ENCODE assay signal across 8 cellular contexts in the genomic region with DNA sequence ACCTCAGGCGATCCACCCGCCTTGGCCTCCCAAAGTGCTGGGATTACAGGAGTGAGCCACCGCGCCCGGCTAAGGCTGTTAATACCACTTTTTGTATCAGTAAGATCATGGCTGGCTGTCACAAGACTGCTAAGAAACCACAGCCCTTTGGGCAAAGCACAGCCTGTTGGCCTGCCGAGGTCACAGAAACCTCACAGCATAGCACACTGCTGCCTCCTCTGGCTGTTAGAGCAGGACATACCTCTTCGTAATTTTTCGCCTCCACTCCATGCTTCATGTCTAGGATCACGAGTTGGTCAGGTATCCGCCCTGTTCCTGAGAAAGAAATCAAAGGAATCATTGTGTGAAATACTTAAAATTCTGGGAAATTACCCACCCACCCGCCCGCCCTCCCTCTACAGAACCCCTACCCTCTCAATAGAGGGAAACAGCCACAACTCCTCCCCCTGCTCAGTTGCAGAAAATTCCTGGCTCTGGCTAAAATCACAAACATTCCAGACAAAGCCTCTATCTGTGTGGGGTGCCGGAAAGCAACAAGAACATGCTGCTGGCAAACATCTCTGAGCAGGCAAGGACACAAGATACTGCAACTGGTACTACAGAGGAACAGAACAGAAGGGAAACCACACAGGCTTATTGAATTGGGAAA. TPM values are rescaled to one million over a fixed set of nuclear protein-coding genes. Genes with fewer than 3 reads are reported as not detected.
A peak's percentile ranks its signal among the peaks of the same experiment; 100 is the strongest.
DNase-seq lines count a peak whose midpoint lies in the region; ATAC-seq and TF ChIP-seq lines count a peak whose summit lies in the region.

No MANE protein-coding gene starts in this region.

- H3K9me3 Mint-ChIP-seq in GM23338, result no peaks in the 10 kb centered on the region
- no peaks in the 10 kb centered on the region for H3K9me3 Mint-ChIP-seq in activated T-helper 17 cell treated with anti-CD3 and anti-CD28 coated beads, Interleukin-2, amount 50 U/mL, for 72 hours

- H3K27me3 ChIP-seq in GM23338 (ENCODE audit: insufficient read depth) (no peaks in the 10 kb centered on the region), HAP-1 (ENCODE audit: low read depth) (no peaks in the 10 kb centered on the region)

- in situ Hi-C loops in HAP-1 (cut with MboI; ENCODE audit: low sequenced_read_pairs), result loop anchor here (25.0 kb wide), 1 partner anchor 515 kb away; the partner anchor contains the start of genes ERG28 and TTLL5

- peaks cover 13% of the 10 kb centered on the region; the same call in 1 of the 2 replicates for H3K36me3 ChIP-seq in GM23338 (ENCODE audit: insufficient read depth)
- H3K36me3 ChIP-seq in HAP-1 (replicated peaks), result peaks cover 22% of the 10 kb centered on the region

- H3K9me3 ChIP-seq in HAP-1, result no peaks in the 10 kb centered on the region

- peak; percentile 29 to 54 for TF ChIP-seq CTCF in GM23338 (conservative IDR thresholded peaks at IDR 0.05; ENCODE audit: low read depth in 2 of 2)

- H3K36me3 Mint-ChIP-seq in GM23338 (ENCODE audit: low read depth), result peaks cover 34% of the 10 kb centered on the region
- peaks cover 87% of the 10 kb centered on the region for H3K36me3 Mint-ChIP-seq in activated T-helper 17 cell treated with anti-CD3 and anti-CD28 coated beads, Interleukin-2, amount 50 U/mL, for 72 hours (ENCODE audit: low read depth)

- H3K4me1 ChIP-seq in GM23338 (ENCODE audit: insufficient read depth) (peaks cover 8% of the 10 kb centered on the region; the same call in 1 of the 2 replicates), HAP-1 (peaks cover 2% of the 10 kb centered on the region)

- no peak overlapping the region for H3K4me3 ChIP-seq in GM23338
- H3K4me3 ChIP-seq in HAP-1, result no peak overlapping the region

- H3K27ac ChIP-seq in GM23338 (ENCODE audit: low read depth), result peak overlapping the region; percentile 50

- H4K20me1 ChIP-seq in GM23338 (replicated peaks; ENCODE audit: insufficient read depth), result peaks cover 5% of the 10 kb centered on the region; the same call in 1 of the 2 replicates

- H3K27me3 Mint-ChIP-seq in GM23338 (ENCODE audit: insufficient read depth, low read depth, poor library complexity), result peaks cover 3% of the 10 kb centered on the region
- H3K27me3 Mint-ChIP-seq in activated T-helper 17 cell treated with anti-CD3 and anti-CD28 coated beads, Interleukin-2, amount 50 U/mL, for 72 hours, result no peaks in the 10 kb centered on the region

- H3K27ac Mint-ChIP-seq in GM23338, result peak overlapping the region; percentile 93
- no peak overlapping the region for H3K27ac Mint-ChIP-seq in activated T-helper 17 cell treated with anti-CD3 and anti-CD28 coated beads, Interleukin-2, amount 50 U/mL, for 72 hours

- H3K79me2 ChIP-seq in GM23338 (replicated peaks; ENCODE audit: insufficient read depth), result peaks cover 28% of the 10 kb centered on the region

- ATAC-seq in GM23338, result peak; percentile 98
- ATAC-seq in activated T-helper 17 cell treated with anti-CD3 and anti-CD28 coated beads, Interleukin-2, amount 50 U/mL, for 72 hours (replicated peaks), result peak; percentile 61
- peak; percentile 92 for ATAC-seq in Right ventricle myocardium inferior
- ATAC-seq in GM21528 (IDR thresholded peaks at IDR 0.05; ENCODE audit: low FRiP score, unreplicated experiment), result no peak

- H3K4me1 Mint-ChIP-seq in GM23338, result peaks cover 15% of the 10 kb centered on the region
- peaks cover 33% of the 10 kb centered on the region for H3K4me1 Mint-ChIP-seq in activated T-helper 17 cell treated with anti-CD3 and anti-CD28 coated beads, Interleukin-2, amount 50 U/mL, for 72 hours

- no peaks in the 10 kb centered on the region for H3F3A ChIP-seq in GM23338 (replicated peaks; ENCODE audit: low read depth)

- H3K4me2 ChIP-seq in GM23338, result 0 out of 2 replicates have a peak overlapping the region, but pooled peaks have one; percentile 6

- DNase-seq in GM23338 (ENCODE audit: low spot score) (peak; percentile 81), Right ventricle myocardium inferior (ENCODE audit: missing footprints) (no peak), occipital lobe (lab: John Stamatoyannopoulos, UW) (peak; percentile 89), HAP-1 (ENCODE audit: low spot score in 2 of 2) (no peak), SKM-1 (lab: John Stamatoyannopoulos, UW; ENCODE audit: unreplicated experiment) (no peak), germinal center (ENCODE audit: low spot score) (no peak)

- intact Hi-C loops in Right ventricle myocardium inferior (cut with DNase I), result loop anchor here (1.0 kb wide), 1 partner anchor 111 kb away; no protein-coding TSS in a partner anchor

- H3K4me3 Mint-ChIP-seq in GM23338, result no peak overlapping the region
- no peak overlapping the region for H3K4me3 Mint-ChIP-seq in activated T-helper 17 cell treated with anti-CD3 and anti-CD28 coated beads, Interleukin-2, amount 50 U/mL, for 72 hours

- no peak overlapping the region for H2AFZ ChIP-seq in GM23338

- H3K9me2 ChIP-seq in GM23338 (ENCODE audit: insufficient read depth), result no peaks in the 10 kb centered on the region

TF ChIP-seq in GM23338, 12 proteins besides CTCF, POLR2A, EP300 and RAD21:
- TF ChIP-seq EZH2phosphoT487 (IDR thresholded peaks at IDR 0.05; ENCODE audit: unreplicated experiment) (no peak), STAT1 (IDR thresholded peaks at IDR 0.05; ENCODE audit: unreplicated experiment) (no peak)

RNA-seq across cellular contexts. Expression of gene NEK9, which starts 20.7 kb away (rescaled TPM):
- total RNA-seq in GM23338 (2014; rRNA removed; shearing (Covaris generic)), result 31.1 and 37.3 TPM in 2 replicates
- polyA plus RNA-seq in GM23338 (2016; fragmentation: Nextera tagmentation; extraction: Ambion mirVana), result 13.9 and 16.3 TPM in 2 replicates
- total RNA-seq in activated T-helper 17 cell treated with anti-CD3 and anti-CD28 coated beads, Interleukin-2, amount 50 U/mL, for 72 hours, result 10 to 100 TPM; 49.4 to 52.4 TPM
- total RNA-seq in Right ventricle myocardium inferior (102 TPM), occipital lobe (37.7 TPM)

RNA-seq across cellular contexts. Expression of gene TMED10, which starts 28.9 kb away (rescaled TPM):
- total RNA-seq in GM23338 (2014; rRNA removed; shearing (Covaris generic)), result 196 and 237 TPM in 2 replicates
- polyA plus RNA-seq in GM23338 (2016; fragmentation: Nextera tagmentation; extraction: Ambion mirVana), result 144 and 180 TPM in 2 replicates
- total RNA-seq in activated T-helper 17 cell treated with anti-CD3 and anti-CD28 coated beads, Interleukin-2, amount 50 U/mL, for 72 hours, result 100 to 1,000 TPM; 142 to 179 TPM
- 280 TPM for total RNA-seq in Right ventricle myocardium inferior
- 135 TPM for total RNA-seq in occipital lobe

Comparison
In these comparisons a context has a peak if more than half of its experiments do, and no peak if none do; other contexts are left out.
1. DNase-seq: peak in GM23338 (single experiment) and occipital lobe (single experiment); none in Right ventricle myocardium inferior (single experiment), HAP-1 (0 of 2), SKM-1 (single experiment) and germinal center (single experiment).